In genomic region chr14:23406725-23407355, GRCh38 we compare ENCODE assay signal across 17 cellular contexts. TPM values are rescaled to one million over a fixed set of nuclear protein-coding genes. Genes with fewer than 3 reads are reported as not detected.
A peak's percentile ranks its signal among the peaks of the same experiment; 100 is the strongest.
DNase-seq lines count a peak whose midpoint lies in the region; ATAC-seq and TF ChIP-seq lines count a peak whose summit lies in the region.
"Had no signal": no experiment of that assay in that cellular context is flagged by ENCODE, and none has a peak within 500 bp of the region (broad histone marks: within the 10 kb centered on the region; RNA-seq: fewer than 3 reads in every experiment).

No MANE protein-coding gene starts in this region.

- no peak for ATAC-seq in heart right ventricle
- ATAC-seq in left cardiac atrium = no peak
- no peak for ATAC-seq in right cardiac atrium
- peak in 1 of 2 donors; percentile 1 for ATAC-seq in gastrocnemius medialis
- no peak for ATAC-seq in HG03025 (IDR thresholded peaks at IDR 0.05; ENCODE audit: low FRiP score, unreplicated experiment)
- ATAC-seq: A549 had no signal

- H3K9me3 ChIP-seq in heart right ventricle = no peaks in the 10 kb centered on the region
- no peaks in the 10 kb centered on the region for H3K9me3 ChIP-seq in HEK293 (ENCODE audit: control insufficient read depth, insufficient read depth, low read depth, low read length)
- no peaks in the 10 kb centered on the region for H3K9me3 ChIP-seq in right cardiac atrium (ENCODE audit: control insufficient read depth, low read length)
- H3K9me3 ChIP-seq in gastrocnemius medialis = no peaks in the 10 kb centered on the region
- H3K9me3 ChIP-seq: A549, BE2C, Caco-2 had no signal

- CTCF ChIA-PET in HEK293 (lab: Yijun Ruan, JAX) = no interaction called here

- H3K4me3 ChIP-seq in heart right ventricle (peak overlapping the region in 4 of 10 donors; percentile 5 to 33 (median 15)), HEK293 (ENCODE audit: low read depth, low read length) (no peak overlapping the region), right cardiac atrium (ENCODE audit: low read length) (peak overlapping the region; percentile 37), gastrocnemius medialis (peak overlapping the region in 2 of 4 donors; percentile 18 to 47)
- H3K4me3 ChIP-seq: A549, GM23248 had no signal

- 44 to 59% methylated on average over 15 of the region's 15 CpGs for WGBS in heart right ventricle, 2 donors
- 66% methylated on average over 15 of the region's 15 CpGs for WGBS in right cardiac atrium

- peaks cover 0 to 46% (median 8%) of the 10 kb centered on the region in 9 donors for H3K4me1 ChIP-seq in heart right ventricle
- no peaks in the 10 kb centered on the region for H3K4me1 ChIP-seq in HEK293 (ENCODE audit: control insufficient read depth, insufficient read depth, low read length)
- H3K4me1 ChIP-seq in right cardiac atrium (ENCODE audit: control insufficient read depth, insufficient read depth, low read length) = no peaks in the 10 kb centered on the region
- peaks cover 10 to 47% of the 10 kb centered on the region in 2 donors for H3K4me1 ChIP-seq in gastrocnemius medialis
- H3K4me1 ChIP-seq: A549, BE2C, Caco-2 had no signal

- intact Hi-C loops in heart right ventricle (cut with DNase I) (no loop called here), left cardiac atrium (cut with DNase I) (loop anchor here in 1 of 2 donors (5.0 kb wide), 1 partner anchor 35 kb away; no protein-coding TSS in a partner anchor), right cardiac atrium (cut with DNase I) (loop anchor here in 1 of 4 donors (5.0 kb wide), 1 partner anchor 35 kb away; no protein-coding TSS in a partner anchor), gastrocnemius medialis (cut with DNase I; ENCODE audit: low total_unique reads) (loop anchor here (2.0 kb wide), 1 partner anchor 38 kb away; no protein-coding TSS in a partner anchor)

- TF ChIP-seq POLR2A in gastrocnemius medialis (IDR thresholded peaks at IDR 0.05) = no peak

- TF ChIP-seq CTCF in heart right ventricle (IDR thresholded peaks at IDR 0.05) (no peak), HEK293 (tag by site-specific recombination; IDR thresholded peaks at IDR 0.05) (no peak), gastrocnemius medialis (IDR thresholded peaks at IDR 0.05 in 4 of 5, conservative IDR thresholded peaks at IDR 0.05 in 1 of 5) (no peak)

- DNase-seq in heart right ventricle (no peak), left cardiac atrium (no peak), right cardiac atrium (peak in 2 of 3 donors; percentile 18 to 50), gastrocnemius medialis (peak; percentile 38 to 77), H4 (ENCODE audit: low spot score) (no peak)
- DNase-seq: BE2C; Caco-2; CD8-positive, alpha-beta memory T cell; DND-41; GDM1; GM23248; H9 had no signal

- peaks cover 0 to 10% (median 0%) of the 10 kb centered on the region in 7 donors for H3K27me3 ChIP-seq in heart right ventricle
- H3K27me3 ChIP-seq in right cardiac atrium (ENCODE audit: control insufficient read depth, insufficient read depth) = no peaks in the 10 kb centered on the region
- no peaks in the 10 kb centered on the region for H3K27me3 ChIP-seq in gastrocnemius medialis

- H3K36me3 ChIP-seq in heart right ventricle (peaks cover 0 to 46% (median 0%) of the 10 kb centered on the region in 9 donors), HEK293 (ENCODE audit: control insufficient read depth in 2 of 2, insufficient read depth in 1 of 2, low read length in 2 of 2) (no peaks in the 10 kb centered on the region), gastrocnemius medialis (no peaks in the 10 kb centered on the region)
- H3K36me3 ChIP-seq: BE2C had no signal

- in situ Hi-C loops in gastrocnemius medialis (cut with MboI; ENCODE audit: low sequenced_read_pairs in 4 of 4) = no loop called here

- H3K27ac ChIP-seq in heart right ventricle (peak overlapping the region in 9 of 10 donors; percentile 26 to 87 (median 70)), HEK293 (ENCODE audit: extremely low read depth, low read depth, low read length) (no peak overlapping the region), right cardiac atrium (ENCODE audit: low read length) (peak overlapping the region; percentile 85), gastrocnemius medialis (peak overlapping the region; percentile 79 to 90 (median 84))
- H3K27ac ChIP-seq: A549, GM23248 had no signal

- POLR2A ChIA-PET in HEK293 (lab: Yijun Ruan, JAX) = no interaction called here

TF ChIP-seq in HEK293, 187 proteins besides CTCF, POLR2A, EP300 and RAD21:
- TF ChIP-seq SCRT2 (tag by site-specific recombination; IDR thresholded peaks at IDR 0.05) (peak; percentile 91), OSR2 (tag by site-specific recombination; IDR thresholded peaks at IDR 0.05) (no peak), SCRT1 (tag by site-specific recombination; IDR thresholded peaks at IDR 0.05; ENCODE audit: borderline replicate concordance) (peak; percentile 63; the same call in 1 of the 2 replicates), ZNF785 (tag by site-specific recombination; IDR thresholded peaks at IDR 0.05) (no peak)

RNA-seq across cellular contexts. Expression of gene MYH6, which starts 1.2 kb away (rescaled TPM):
- 1,000 to 10,000 TPM in 2 of 10 donors, 100 to 1,000 TPM in 6, 10 to 100 TPM in 2; 76.6 to 7,525 (median 125) TPM for total RNA-seq in heart right ventricle
- polyA plus RNA-seq in heart right ventricle = 1,000 to 10,000 TPM; 3,967 to 5,106 TPM
- total RNA-seq in left cardiac atrium = over 10,000 TPM; 10,415 to 11,820 TPM
- over 10,000 TPM; 12,862 to 15,773 (median 14,347) TPM for total RNA-seq in right cardiac atrium
- 11,120 TPM for polyA plus RNA-seq in right cardiac atrium
- 1,000 to 10,000 TPM in 1 of 4 donors, 100 to 1,000 TPM in 1, 10 to 100 TPM in 2; 20.4 to 1,496 (median 303) TPM for total RNA-seq in gastrocnemius medialis
- total RNA-seq in H4 (2014; rRNA removed; shearing (Covaris generic)) = not detected in 2 replicates
- total RNA-seq: Caco-2, GM23248, HT1080 had no signal
- polyA plus RNA-seq: A549; AG04450; CD8-positive, alpha-beta memory T cell; GM23248 had no signal

RNA-seq across cellular contexts. Expression of gene MYH7, which starts 28.6 kb away (rescaled TPM):
- over 10,000 TPM in 9 of 10 donors, 1,000 to 10,000 TPM in 1; 7,779 to 22,607 (median 19,145) TPM for total RNA-seq in heart right ventricle
- polyA plus RNA-seq in heart right ventricle = 1,000 to 10,000 TPM in 1 of 2 donors, 100 to 1,000 TPM in 1; 641 to 7,351 TPM
- total RNA-seq in left cardiac atrium = 100 to 1,000 TPM; 175 to 201 TPM
- total RNA-seq in right cardiac atrium = 1,000 to 10,000 TPM in 1 of 4 donors, 100 to 1,000 TPM in 3; 461 to 2,251 (median 602) TPM
- polyA plus RNA-seq in right cardiac atrium = 1,734 TPM
- total RNA-seq in gastrocnemius medialis = 1,000 to 10,000 TPM; 1,360 to 5,274 (median 3,359) TPM
- not detected in 2 replicates for total RNA-seq in H4 (2014; rRNA removed; shearing (Covaris generic))
- total RNA-seq: Caco-2; CD8-positive, alpha-beta memory T cell; GM23248; H9; HT1080 had no signal
- polyA plus RNA-seq: A549; AG04450; CD8-positive, alpha-beta memory T cell; GM23248 had no signal

RNA-seq across cellular contexts. Expression of gene CMTM5, which starts 30.0 kb away (rescaled TPM):
- total RNA-seq in heart right ventricle = under 1 TPM in 3 of 10 donors, not detected in 7; 0.32 to 0.53 (median 0.49) TPM
- polyA plus RNA-seq in heart right ventricle = 1 to 10 TPM; 2.9 to 5.3 TPM
- total RNA-seq in left cardiac atrium = 1 to 10 TPM in 1 of 2 donors, under 1 TPM in 1; 0.44 to 1.4 TPM
- total RNA-seq in right cardiac atrium = 1 to 10 TPM in 3 of 4 donors, under 1 TPM in 1; 0.36 to 1.4 (median 1.2) TPM
- 13.9 TPM for polyA plus RNA-seq in right cardiac atrium
- 1 to 10 TPM in 1 of 4 donors, not detected in 3; 1.7 TPM for total RNA-seq in gastrocnemius medialis
- not detected in 2 replicates for total RNA-seq in H4 (2014; rRNA removed; shearing (Covaris generic))
- total RNA-seq: Caco-2; CD8-positive, alpha-beta memory T cell; GM23248; H9 had no signal
- polyA plus RNA-seq: A549; CD8-positive, alpha-beta memory T cell; GM23248 had no signal

RNA-seq across cellular contexts. Expression of gene IL25, which starts 34.2 kb away (rescaled TPM):
- total RNA-seq in heart right ventricle = under 1 TPM in 1 of 10 donors, not detected in 9; 0.29 TPM
- polyA plus RNA-seq in heart right ventricle = not detected
- not detected for total RNA-seq in left cardiac atrium
- not detected for total RNA-seq in right cardiac atrium
- 0.09 TPM for polyA plus RNA-seq in right cardiac atrium
- not detected for total RNA-seq in gastrocnemius medialis
- total RNA-seq in H4 (2014; rRNA removed; shearing (Covaris generic)) = not detected in 2 replicates
- total RNA-seq: Caco-2; CD8-positive, alpha-beta memory T cell; GM23248; H9; HT1080 had no signal
- polyA plus RNA-seq: A549; AG04450; CD8-positive, alpha-beta memory T cell; GM23248 had no signal

RNA-seq across cellular contexts. Expression of gene EFS, which starts 41.9 kb away (rescaled TPM):
- 1 to 10 TPM; 1.1 to 3.7 (median 2.2) TPM for total RNA-seq in heart right ventricle
- 1 to 10 TPM; 3.7 to 6.0 TPM for polyA plus RNA-seq in heart right ventricle
- total RNA-seq in left cardiac atrium = 10 to 100 TPM in 1 of 2 donors, 1 to 10 TPM in 1; 5.8 to 10.3 TPM
- total RNA-seq in right cardiac atrium = 10 to 100 TPM in 1 of 4 donors, 1 to 10 TPM in 3; 6.7 to 10.1 (median 7.8) TPM
- polyA plus RNA-seq in right cardiac atrium = 6.2 TPM
- 1 to 10 TPM in 3 of 4 donors, under 1 TPM in 1; 0.31 to 4.1 (median 1.6) TPM for total RNA-seq in gastrocnemius medialis
- not detected in 2 replicates for total RNA-seq in H4 (2014; rRNA removed; shearing (Covaris generic))
- total RNA-seq: CD8-positive, alpha-beta memory T cell; HT1080 had no signal
- polyA plus RNA-seq: A549; CD8-positive, alpha-beta memory T cell had no signal

Comparison
In these comparisons a context has a peak if more than half of its experiments do, and no peak if none do; other contexts are left out.
1. DNase-seq: peak in right cardiac atrium (2 of 3) and gastrocnemius medialis (2 of 2); none in heart right ventricle (0 of 2), left cardiac atrium (single experiment) and H4 (single experiment).
2. RNA of gene MYH6, which starts 1.2 kb away (total RNA-seq): 12,862 to 15,773 TPM in right cardiac atrium, 10,415 to 11,820 TPM in left cardiac atrium, 20.4 to 1,496 TPM in gastrocnemius medialis and 76.6 to 7,525 TPM in heart right ventricle; not detected in H4; every median in the first group is over 10 times any median in the second.
3. RNA of gene MYH7, which starts 28.6 kb away (total RNA-seq): 7,779 to 22,607 TPM in heart right ventricle, 1,360 to 5,274 TPM in gastrocnemius medialis, 461 to 2,251 TPM in right cardiac atrium and 175 to 201 TPM in left cardiac atrium; not detected in H4; every median in the first group is over 100 times any median in the second.